27 cellular contexts compared by ENCODE assay signal in the genomic region with DNA sequence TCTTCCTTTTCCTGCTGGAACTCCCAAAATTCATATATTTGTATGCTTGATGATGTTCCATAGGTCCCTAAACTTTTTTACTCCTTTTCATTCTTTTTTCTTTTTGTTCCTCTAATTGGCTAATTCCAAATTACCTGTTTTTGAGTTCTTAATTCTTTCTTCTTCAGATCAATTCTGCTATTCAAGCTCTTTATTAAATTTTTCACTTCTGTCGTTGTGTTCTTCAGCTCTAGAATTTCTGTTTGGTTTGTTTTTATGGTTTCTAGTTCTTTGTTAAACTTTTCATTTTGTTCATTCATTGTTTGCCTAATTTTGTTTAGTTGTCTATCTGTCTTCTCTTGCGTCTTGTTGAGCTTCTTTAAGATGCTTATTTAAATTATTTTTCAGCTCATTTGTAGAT.
"Had no signal": no experiment of that assay in that cellular context is flagged by ENCODE, and none has a peak within 500 bp of the region (broad histone marks: within the 10 kb centered on the region; RNA-seq: fewer than 3 reads in every experiment).

No MANE protein-coding gene starts in this region.

- H3K4me3 ChIP-seq: stomach, suprapubic skin, testis, thoracic aorta, thyroid gland, tibial artery, tibial nerve, transverse colon, upper lobe of left lung, upper lobe of right lung, uterus, vagina had no signal

- H3K9me3 ChIP-seq: suprapubic skin, testis, thoracic aorta, thyroid gland, tibial artery, transverse colon, upper lobe of right lung, uterus, vagina had no signal

- ATAC-seq: stimulated activated effector memory CD8-positive, alpha-beta T cell treated with anti-CD3 and anti-CD28 coated beads, Interleukin-12 subunit alpha, Interleukin-12 subunit beta, amount 100 ng/mL, for 72 hours; stimulated activated memory B cell treated with anti-CD40 and anti-IgM and Interleukin-4, amounts not matched to agents 10 μg/mL and 1 μg/mL and 100 μg/mL, for 72 hours; stimulated activated naive B cell treated with anti-CD40 and anti-IgM and Interleukin-4, amounts not matched to agents 10 μg/mL and 1 μg/mL and 100 μg/mL, for 72 hours; stimulated activated naive CD8-positive, alpha-beta T cell treated with anti-CD3 and anti-CD28 coated beads, Interleukin-15, amount 100 ng/mL, for 72 hours; stimulated activated naive CD8-positive, alpha-beta T cell treated with anti-CD3 and anti-CD28 coated beads, Interleukin-15, Interleukin-2, amounts not matched to agents 100 U/mL and 50 U/mL, for 24 hours; upper lobe of right lung had no signal

- DNase-seq: stimulated activated CD4-positive, alpha-beta T cell treated with anti-CD3 and anti-CD28 coated beads, Interleukin-2, amount 100 ng/mL, for 48 hours; stimulated activated CD4-positive, alpha-beta T cell treated with anti-CD3 and anti-CD28 coated beads, Interleukin-4, amount 100 ng/mL, for 1 hour; stimulated activated CD4-positive, alpha-beta T cell treated with anti-CD3 and anti-CD28 coated beads, Interleukin-4, amount 100 ng/mL, for 24 hours; stimulated activated CD4-positive, alpha-beta T cell treated with anti-CD3 and anti-CD28 coated beads, Interleukin-4, amount 100 ng/mL, for 4 hours; stimulated activated CD8-positive, alpha-beta memory T cell treated with anti-CD3 and anti-CD28 coated beads, Interleukin-4, amount 100 ng/mL, for 48 hours; stimulated activated naive B cell treated with anti-CD40 and anti-IgM and Interleukin-4, amounts not matched to agents 10 μg/mL and 1 μg/mL and 100 μg/mL, for 72 hours; stimulated activated naive CD4-positive, alpha-beta T cell; stimulated activated naive CD4-positive, alpha-beta T cell treated with Interleukin-2 at 50 U/mL for 16 hours; stimulated activated naive CD8-positive, alpha-beta T cell treated with anti-CD3 and anti-CD28 coated beads, Interleukin-15, amount 100 ng/mL, for 72 hours; stimulated activated naive CD8-positive, alpha-beta T cell treated with anti-CD3 and anti-CD28 coated beads, Interleukin-15, Interleukin-2, amounts not matched to agents 100 U/mL and 50 U/mL, for 24 hours; stomach; substantia nigra; testis; thyroid gland; tibial artery; transverse colon; trophoblast cell; upper lobe of left lung; upper lobe of right lung; uterus had no signal

- H3K36me3 ChIP-seq: stomach, suprapubic skin, thoracic aorta, thyroid gland, tibial artery, tibial nerve, transverse colon, upper lobe of left lung, upper lobe of right lung, uterus, vagina had no signal

- H3K4me1 ChIP-seq: stomach, suprapubic skin, testis, thyroid gland, tibial artery, tibial nerve, transverse colon, upper lobe of left lung, upper lobe of right lung, uterus, vagina had no signal

- H3K27me3 ChIP-seq: stomach, suprapubic skin, testis, thyroid gland, tibial artery, tibial nerve, transverse colon, upper lobe of left lung, upper lobe of right lung, uterus, vagina had no signal

- FAIRE-seq: urothelium cell line had no signal

- H3K27ac ChIP-seq: stomach, suprapubic skin, testis, thoracic aorta, thyroid gland, tibial artery, tibial nerve, transverse colon, upper lobe of left lung, upper lobe of right lung, uterus, vagina had no signal
